In genomic region chr16:63816304-63816703, GRCh38 we compare ENCODE assay signal across 28 cellular contexts.
"Had no signal": no experiment of that assay in that cellular context is flagged by ENCODE, and none has a peak within 500 bp of the region (broad histone marks: within the 10 kb centered on the region; RNA-seq: fewer than 3 reads in every experiment).

No MANE protein-coding gene starts in this region.

- H3K36me3 ChIP-seq: cardiac muscle cell, esophagus muscularis mucosa, left lung, lower lobe of right lung, pancreas, suprapubic skin, tibial artery, upper lobe of right lung had no signal

- DNase-seq: activated CD4-positive, alpha-beta T cell treated with anti-CD3 and anti-CD28 coated beads for 48 hours; activated CD4-positive, alpha-beta T cell treated with anti-CD3 and anti-CD28 coated beads, Interleukin-2, amount 50 U/mL, for 48 hours; activated CD8-positive, alpha-beta memory T cell treated with anti-CD3 and anti-CD28 coated beads for 24 hours; activated effector memory CD4-positive, alpha-beta T cell treated with Interleukin-2 at 50 U/mL for 16 hours; activated naive CD4-positive, alpha-beta T cell treated with Interleukin-2 at 50 U/mL for 16 hours; anterior cingulate cortex; cortex of kidney; effector memory CD8-positive, alpha-beta T cell; glutamatergic neuron; kidney; left lung; lower lobe of right lung; mucosa of descending colon; nucleus accumbens; pancreas; right cardiac atrium; stimulated activated CD4-positive, alpha-beta T cell treated with anti-CD3 and anti-CD28 coated beads, Interleukin-15, amount 100 ng/mL, for 24 hours; stimulated activated CD4-positive, alpha-beta T cell treated with anti-CD3 and anti-CD28 coated beads, Interleukin-2, amount 100 ng/mL, for 24 hours; stimulated activated naive B cell treated with anti-CD40 and anti-IgM and Interleukin-4, amounts not matched to agents 10 μg/mL and 1 μg/mL and 100 μg/mL, for 72 hours; T-cell; tibial artery; upper lobe of right lung had no signal

- H3K4me1 ChIP-seq: esophagus muscularis mucosa, left lung, lower lobe of right lung, pancreas, suprapubic skin, tibial artery, upper lobe of right lung had no signal

- H3K4me3 ChIP-seq: cardiac muscle cell, esophagus muscularis mucosa, hepatocyte, left lung, lower lobe of right lung, mucosa of descending colon, pancreas, suprapubic skin, tibial artery, upper lobe of right lung had no signal

- H3K9me3 ChIP-seq: esophagus muscularis mucosa, lower lobe of right lung, pancreas, suprapubic skin, tibial artery, upper lobe of right lung had no signal

- H2AFZ ChIP-seq: hepatocyte had no signal

- ATAC-seq: activated CD4-positive, CD25-positive, alpha-beta regulatory T cell treated with anti-CD3 and anti-CD28 coated beads, Interleukin-2, amount 50 U/mL, for 24 hours; effector memory CD8-positive, alpha-beta T cell; left lung; lower lobe of right lung; mucosa of descending colon; natural killer cell treated with Interleukin-12 subunit alpha and Interleukin-12 subunit beta and Interleukin-15 and Interleukin-18, amount 100 ng/mL, for 72 hours; pancreas; right cardiac atrium; stimulated activated naive B cell treated with anti-CD40 and anti-IgM and Interleukin-4, amounts not matched to agents 10 μg/mL and 1 μg/mL and 100 μg/mL, for 72 hours; T-cell; upper lobe of right lung had no signal

- H3K27me3 ChIP-seq: cardiac muscle cell, esophagus muscularis mucosa, left lung, pancreas, suprapubic skin, tibial artery, upper lobe of right lung had no signal
